Comparison of ENCODE assay signal across 10 cellular contexts in genomic region chr19:20245309-20245708, GRCh38.
"Had no signal": no experiment of that assay in that cellular context is flagged by ENCODE, and none has a peak within 500 bp of the region (broad histone marks: within the 10 kb centered on the region; RNA-seq: fewer than 3 reads in every experiment).

No MANE protein-coding gene starts in this region.

- H3K27ac ChIP-seq: GM23248, HL-60 had no signal

- ATAC-seq: HCT116, HepG2 had no signal

- H3K4me3 Mint-ChIP-seq: HFFc6 had no signal

- H3K4me3 ChIP-seq: GM23248, HAP-1 had no signal

- H3K27me3 Mint-ChIP-seq: IgD-negative memory B cell had no signal

- H2AFZ ChIP-seq: GM23248 had no signal

- H3K9ac ChIP-seq: GM23248 had no signal

- H3K36me3 Mint-ChIP-seq: IgD-negative memory B cell had no signal

- H3K4me1 ChIP-seq: HAP-1 had no signal

- DNase-seq: GM23248, GOT3, H7, HFFc6, KBM-7 had no signal

- H3K27ac Mint-ChIP-seq: HFFc6 had no signal
